Comparison of ENCODE assay signal across 8 cellular contexts in genomic region chr14:104826197-104826857, GRCh38. TPM values are rescaled to one million over a fixed set of nuclear protein-coding genes. Genes with fewer than 3 reads are reported as not detected.
DNase-seq lines count a peak whose midpoint lies in the region; ATAC-seq and TF ChIP-seq lines count a peak whose summit lies in the region.

No MANE protein-coding gene starts in this region.

- no peak overlapping the region for H3K9ac ChIP-seq in KMS-11

- H3K4me1 Mint-ChIP-seq in CD4-positive, alpha-beta memory T cell: peaks cover 14 to 32% (median 24%) of the 10 kb centered on the region in 4 donors
- peaks cover 29% of the 10 kb centered on the region for H3K4me1 Mint-ChIP-seq in neural crest cell

- H3K9me3 ChIP-seq in CD4-positive, alpha-beta memory T cell (ENCODE audit: control insufficient read depth in 1 of 2, low read length in 2 of 2): no peaks in the 10 kb centered on the region
- H3K9me3 ChIP-seq in RWPE2 (ENCODE audit: severe bottlenecking) (no peaks in the 10 kb centered on the region), stomach (no peaks in the 10 kb centered on the region)

- CTCF ChIA-PET in CD4-positive, alpha-beta memory T cell (lab: Charles Lee; ENCODE audit: partially characterized antibody): interaction anchor here (0.8 to 4.6 kb wide), 15 partner anchors 13 to 161 kb away, joined by 3 to 144 read pairs (median 3); partner anchors contain the start of genes SIVA1 and ZBTB42

- peaks cover 0 to 3% of the 10 kb centered on the region in 2 donors for H3K36me3 Mint-ChIP-seq in CD4-positive, alpha-beta memory T cell
- H3K36me3 Mint-ChIP-seq in neural crest cell (ENCODE audit: low read depth): peaks cover 7% of the 10 kb centered on the region

- TF ChIP-seq CTCF in KMS-11 (conservative IDR thresholded peaks at IDR 0.05; ENCODE audit: low read depth, low read length) (peak; percentile 34), RWPE2 (IDR thresholded peaks at IDR 0.05; ENCODE audit: poor library complexity, severe bottlenecking) (peak; percentile 99), foreskin fibroblast (IDR thresholded peaks at IDR 0.05; ENCODE audit: low read depth, low read length) (peak; percentile 48), neural crest cell (conservative IDR thresholded peaks at IDR 0.05) (peak; percentile 89), stomach (IDR thresholded peaks at IDR 0.05) (peak in 5 of 7 experiments; percentile 23 to 95 (median 90))

- ATAC-seq in GM21423 (IDR thresholded peaks at IDR 0.05; ENCODE audit: unreplicated experiment): peak; percentile 80
- peak; percentile 76 for ATAC-seq in RWPE2 (ENCODE audit: low read depth)

- peaks cover 2 to 7% of the 10 kb centered on the region in 2 donors for H3K27me3 Mint-ChIP-seq in CD4-positive, alpha-beta memory T cell
- H3K27me3 Mint-ChIP-seq in neural crest cell (ENCODE audit: low read depth): peaks cover 38% of the 10 kb centered on the region

- POLR2A ChIA-PET in CD4-positive, alpha-beta memory T cell (lab: Charles Lee; ENCODE audit: partially characterized antibody): interaction anchor here (1.0 to 4.2 kb wide), 9 partner anchors 25 to 74 kb away, joined by 3 to 30 read pairs (median 7); partner anchors contain the start of genes SIVA1 and ZBTB42

- peaks cover 21% of the 10 kb centered on the region for H3K4me1 ChIP-seq in CD4-positive, alpha-beta memory T cell (ENCODE audit: insufficient read depth, low read length)
- H3K4me1 ChIP-seq in KMS-11 (ENCODE audit: low read depth, poor library complexity, severe bottlenecking) (peaks cover 11% of the 10 kb centered on the region), RWPE2 (ENCODE audit: insufficient read depth, poor library complexity, severe bottlenecking) (no peaks in the 10 kb centered on the region), stomach (peaks cover 22 to 29% (median 25%) of the 10 kb centered on the region in 4 donors)

- 0 to 3% (median 1%) methylated on average over 11 to 52 of the region's 54 CpGs for WGBS in stomach, 5 donors

- no peak for TF ChIP-seq POLR2A in stomach (IDR thresholded peaks at IDR 0.05)

- H3K9me3 Mint-ChIP-seq in CD4-positive, alpha-beta memory T cell: peaks cover 0 to 5% (median 0%) of the 10 kb centered on the region in 8 donors
- peaks cover 8% of the 10 kb centered on the region for H3K9me3 Mint-ChIP-seq in neural crest cell

- H3K27ac Mint-ChIP-seq in CD4-positive, alpha-beta memory T cell: peak overlapping the region in 4 of 7 donors; percentile 29 to 92 (median 63)
- H3K27ac Mint-ChIP-seq in neural crest cell (ENCODE audit: unreplicated experiment): no peak overlapping the region

- no peak for TF ChIP-seq EP300 in stomach (IDR thresholded peaks at IDR 0.05)

- peak overlapping the region; percentile 61 to 70 for H3K4me3 ChIP-seq in CD4-positive, alpha-beta memory T cell (ENCODE audit: low read length in 2 of 2)
- H3K4me3 ChIP-seq in KMS-11 (IDR thresholded peaks at IDR 0.05; ENCODE audit: insufficient read depth, low read depth, low read length) (no peak overlapping the region), RWPE2 (ENCODE audit: severe bottlenecking) (peak overlapping the region; percentile 39), foreskin fibroblast (ENCODE audit: low read depth in 1 of 2, low read length in 2 of 2) (peak overlapping the region; percentile 70 to 74), stomach (peak overlapping the region; percentile 53 to 67 (median 58))

- H3K4me3 Mint-ChIP-seq in CD4-positive, alpha-beta memory T cell: peak overlapping the region; percentile 66 to 93 (median 86)
- peak overlapping the region; percentile 79 for H3K4me3 Mint-ChIP-seq in neural crest cell

- no peak overlapping the region for H3K4me2 ChIP-seq in KMS-11

- intact Hi-C loops in CD4-positive, alpha-beta memory T cell (cut with micrococcal nuclease): loop anchor here (1.0 to 2.0 kb wide), 3 partner anchors 26 to 58 kb away; partner anchors contain the start of gene CEP170B
- intact Hi-C loops in stomach (cut with DNase I; ENCODE audit: low total_unique reads): loop anchor here (10.0 kb wide), 1 partner anchor 52 kb away; no protein-coding TSS in a partner anchor

- peak overlapping the region; percentile 59; the same call in 1 of the 2 replicates for H2AFZ ChIP-seq in KMS-11 (ENCODE audit: low read depth)

- peak overlapping the region; percentile 14 for H3K27ac ChIP-seq in CD4-positive, alpha-beta memory T cell (ENCODE audit: low read depth, low read length)
- H3K27ac ChIP-seq in KMS-11 (no peak overlapping the region), RWPE2 (ENCODE audit: poor library complexity, severe bottlenecking) (no peak overlapping the region), stomach (peak overlapping the region; percentile 49 to 77 (median 70))

- no peaks in the 10 kb centered on the region for H4K20me1 ChIP-seq in KMS-11 (ENCODE audit: insufficient read depth)

- H3K27me3 ChIP-seq in CD4-positive, alpha-beta memory T cell (ENCODE audit: insufficient read depth, low read length): no peaks in the 10 kb centered on the region
- H3K27me3 ChIP-seq in KMS-11 (ENCODE audit: insufficient read depth, low read depth) (no peaks in the 10 kb centered on the region; the same call in 1 of the 2 replicates), RWPE2 (ENCODE audit: insufficient read depth, poor library complexity, severe bottlenecking) (no peaks in the 10 kb centered on the region), stomach (peaks cover 0 to 29% (median 0%) of the 10 kb centered on the region in 3 donors)

- H3K79me2 ChIP-seq in KMS-11 (ENCODE audit: insufficient read depth, low read depth): no peaks in the 10 kb centered on the region

- DNase-seq in CD4-positive, alpha-beta memory T cell: peak; percentile 88 to 97 (median 90)
- DNase-seq in RWPE2 (ENCODE audit: low spot score) (peak; percentile 89), foreskin fibroblast (peak; percentile 68 to 93), neural crest cell (ENCODE audit: low read depth, low spot score) (peak; percentile 98), stomach (peak; percentile 96)
- DNase-seq in activated T-helper 9 cell treated with anti-CD3 and anti-CD28 coated beads, Interleukin-2, amount 50 U/mL, for 16 hours (ENCODE audit: low read depth): peak; percentile 95

- no peaks in the 10 kb centered on the region for H3K36me3 ChIP-seq in CD4-positive, alpha-beta memory T cell (ENCODE audit: insufficient read depth, low read length)
- H3K36me3 ChIP-seq in KMS-11 (ENCODE audit: insufficient read depth): no peaks in the 10 kb centered on the region
- no peaks in the 10 kb centered on the region for H3K36me3 ChIP-seq in RWPE2 (ENCODE audit: low read depth)
- H3K36me3 ChIP-seq in stomach: no peaks in the 10 kb centered on the region

RNA-seq across cellular contexts. Expression of gene ZBTB42, which starts 25.4 kb away (rescaled TPM):
- total RNA-seq in CD4-positive, alpha-beta memory T cell: 10 to 100 TPM; 11.6 to 12.3 TPM
- 1 to 10 TPM; 2.0 to 2.1 TPM for polyA plus RNA-seq in CD4-positive, alpha-beta memory T cell
- total RNA-seq in neural crest cell (2.2 and 2.7 TPM in 2 replicates), stomach (10 to 100 TPM in 3 of 5 donors, 1 to 10 TPM in 2; 4.7 to 59.7 (median 13.2) TPM)
- polyA plus RNA-seq in stomach: 1 to 10 TPM; 4.6 to 7.9 (median 5.5) TPM

RNA-seq across cellular contexts. Expression of gene AKT1, which starts 30.8 kb away (rescaled TPM):
- 10 to 100 TPM; 88.7 to 90.5 TPM for total RNA-seq in CD4-positive, alpha-beta memory T cell
- 10 to 100 TPM in 1 of 2 donors, 1 to 10 TPM in 1; 5.3 to 23.5 TPM for polyA plus RNA-seq in CD4-positive, alpha-beta memory T cell
- total RNA-seq in neural crest cell: 179 and 191 TPM in 2 replicates
- total RNA-seq in stomach: 100 to 1,000 TPM in 4 of 5 donors, 10 to 100 TPM in 1; 85.2 to 292 (median 119) TPM
- polyA plus RNA-seq in stomach: 100 to 1,000 TPM; 100 to 123 (median 107) TPM

RNA-seq across cellular contexts. Expression of gene CEP170B, which starts 38.7 kb away (rescaled TPM):
- total RNA-seq in CD4-positive, alpha-beta memory T cell: 1 to 10 TPM; 3.0 to 3.8 TPM
- polyA plus RNA-seq in CD4-positive, alpha-beta memory T cell: under 1 TPM in 1 of 2 donors, not detected in 1; 0.16 TPM
- total RNA-seq in neural crest cell (14.0 and 14.4 TPM in 2 replicates), stomach (100 to 1,000 TPM in 1 of 5 donors, 10 to 100 TPM in 4; 12.7 to 483 (median 46.1) TPM)
- polyA plus RNA-seq in stomach: 10 to 100 TPM in 2 of 3 donors, 1 to 10 TPM in 1; 9.6 to 15.4 (median 13.2) TPM

Comparison
In these comparisons a context has a peak if more than half of its experiments do, and no peak if none do; other contexts are left out.
1. H3K27ac ChIP-seq: peak in CD4-positive, alpha-beta memory T cell (single experiment) and stomach (5 of 5); none in KMS-11 (single experiment) and RWPE2 (single experiment).
2. CTCF ChIP-seq: peak in every context shown above with its lines; median percentile 99 in RWPE2; 90 in stomach; 89 in neural crest cell; 48 in foreskin fibroblast; 34 in KMS-11.
3. Peak in every context shown above with its lines, with median percentiles within 50 percentile points of each other: DNase-seq.